Comparison of ENCODE assay signal across 7 cellular contexts in genomic region chr3:146543461-146544012, GRCh38. TPM values are rescaled to one million over a fixed set of nuclear protein-coding genes. Genes with fewer than 3 reads are reported as not detected.
DNase-seq lines count a peak whose midpoint lies in the region; ATAC-seq, FAIRE-seq and TF ChIP-seq lines count a peak whose summit lies in the region.

No MANE protein-coding gene starts in this region.

- no peaks in the 10 kb centered on the region for H3K36me3 ChIP-seq in body of pancreas (replicated peaks in 1 of 2; ENCODE audit: insufficient read depth in 1 of 2, low read depth in 2 of 2)

- no peak overlapping the region for H2BK20ac ChIP-seq in H9 (ENCODE audit: low read depth, low read length, poor library complexity, severe bottlenecking)

- H3K4me3 Mint-ChIP-seq in H9 = peak overlapping the region; percentile 87 to 90

- H3K4me2 ChIP-seq in H9 (ENCODE audit: insufficient read depth, insufficient read length, low read length) = peak overlapping the region; percentile 58

- no peaks in the 10 kb centered on the region; the same call in 1 of the 2 replicates for H3K27me3 Mint-ChIP-seq in H9 (ENCODE audit: low read depth)

- no peak for FAIRE-seq in GM12892 (lab: Jason Lieb, UNC)

- peaks cover 25 to 32% of the 10 kb centered on the region in 2 experiments for H3K4me1 Mint-ChIP-seq in H9

- H4K91ac ChIP-seq in H9 (ENCODE audit: insufficient read length, low read depth, low read length) = no peak overlapping the region

- H3K4me1 ChIP-seq in H9 (ENCODE audit: insufficient read depth, low read length) (0 out of 2 replicates have a peak, but pooled peaks cover 3% of the 10 kb centered on the region), body of pancreas (peaks cover 34% of the 10 kb centered on the region)

- no peak overlapping the region for H2AFZ ChIP-seq in H9 (ENCODE audit: low read length)

- H3K27ac Mint-ChIP-seq in H9 = peak overlapping the region in 1 of 3 experiments; percentile 86; a peak in 1 of 7 replicates

- no peak overlapping the region for H2AK5ac ChIP-seq in H9 (ENCODE audit: insufficient read length, low read length)

- TF ChIP-seq CTCF in H9 (conservative IDR thresholded peaks at IDR 0.05) (no peak), body of pancreas (IDR thresholded peaks at IDR 0.05) (no peak)

- H3K79me2 ChIP-seq in H9 (ENCODE audit: insufficient read depth, low read length) = peaks cover 5% of the 10 kb centered on the region; the same call in 1 of the 2 replicates

- intact Hi-C loops in body of pancreas (cut with DNase I) = no loop called here

- no peak overlapping the region for H3K23ac ChIP-seq in H9 (ENCODE audit: insufficient read length, low read depth, low read length)

- peaks cover 13% of the 10 kb centered on the region for H3K23me2 ChIP-seq in H9 (ENCODE audit: insufficient read length, low read depth, low read length, poor library complexity, severe bottlenecking)

- no peak overlapping the region for H4K8ac ChIP-seq in H9 (replicated peaks; ENCODE audit: insufficient read length, low read depth, low read length)

- H3K4me3 ChIP-seq in body of pancreas = peak overlapping the region; percentile 54 to 65

- H3K9me3 ChIP-seq in H9 (ENCODE audit: control insufficient read depth, low read depth, low read length) (peaks cover 5% of the 10 kb centered on the region), body of pancreas (no peaks in the 10 kb centered on the region)

- H2BK15ac ChIP-seq in H9 (ENCODE audit: low read depth, low read length) = no peak overlapping the region

- no peak overlapping the region for H2BK12ac ChIP-seq in H9 (ENCODE audit: insufficient read length, low read depth, low read length)

- no peak for TF ChIP-seq POLR2A in GM12892 (IDR thresholded peaks at IDR 0.05; ENCODE audit: low read depth, low read length)
- TF ChIP-seq POLR2A in body of pancreas (IDR thresholded peaks at IDR 0.05) = no peak

- H3K79me1 ChIP-seq in H9 (ENCODE audit: insufficient read depth, low read depth, low read length, poor library complexity, severe bottlenecking) = no peaks in the 10 kb centered on the region

- DNase-seq in GM12892 (ENCODE audit: insufficient read length) (peak; percentile 2), H9 (no peak), NAMALWA (ENCODE audit: low spot score) (peak; percentile 30), body of pancreas (peak; percentile 18 to 52 (median 40)), kidney glomerular epithelial cell (lab: John Stamatoyannopoulos, UW) (peak; percentile 51), substantia nigra (lab: John Stamatoyannopoulos, UW) (peak in 1 of 49 donors; percentile 15), NCI-H2171 treated with DMSO at 0.1 percent for 48 hours (lab: John Stamatoyannopoulos, UW) (no peak)

- H3K9ac ChIP-seq in H9 (ENCODE audit: extremely low read depth, insufficient read length, low read length) = peak overlapping the region; percentile 83

- no peak overlapping the region for H3K14ac ChIP-seq in H9 (ENCODE audit: insufficient read depth, low read length)

- peak; percentile 27 for ATAC-seq in body of pancreas

- H3K36me3 Mint-ChIP-seq in H9 (ENCODE audit: insufficient read depth in 1 of 3, low read depth in 3 of 3) = peaks cover 24 to 30% (median 29%) of the 10 kb centered on the region in 3 experiments

- no peak overlapping the region for H4K5ac ChIP-seq in H9 (ENCODE audit: insufficient read length, low read depth, low read length)

- H4K20me1 ChIP-seq in H9 (ENCODE audit: control insufficient read depth, insufficient read depth, insufficient read length) = no peaks in the 10 kb centered on the region

- no peak overlapping the region for H3K18ac ChIP-seq in H9 (ENCODE audit: insufficient read length, low read depth, low read length)

- H3K9me3 Mint-ChIP-seq in H9 = peaks cover 11 to 20% of the 10 kb centered on the region in 2 experiments

- no peak overlapping the region for H2BK5ac ChIP-seq in H9 (ENCODE audit: insufficient read length, low read length)

- H3K27me3 ChIP-seq in H9 (ENCODE audit: insufficient read depth, low read length) = no peaks in the 10 kb centered on the region
- no peaks in the 10 kb centered on the region for H3K27me3 ChIP-seq in body of pancreas

- H3K56ac ChIP-seq in H9 (ENCODE audit: insufficient read length, low read depth, low read length) = no peak overlapping the region

- no peak overlapping the region for H3K4ac ChIP-seq in H9 (ENCODE audit: low read depth, low read length)

- no CpG with 5 or more reads among the region's 10 CpGs for WGBS in H9 (ENCODE audit: extremely low coverage, insufficient read length, low lambda C conversion rate)
- 0 to 1% methylated on average over 10 of the region's 10 CpGs for WGBS in body of pancreas, 2 donors

- no peak overlapping the region for H3T11ph ChIP-seq in H9 (ENCODE audit: low read length)

- no peak overlapping the region for H2BK120ac ChIP-seq in H9 (ENCODE audit: low read depth, low read length, poor library complexity, severe bottlenecking)

- H3K27ac ChIP-seq in H9 (ENCODE audit: insufficient read length, low read depth, low read length) (no peak overlapping the region), body of pancreas (peak overlapping the region; percentile 94 to 98 (median 98)), substantia nigra (ENCODE audit: low read depth, low read length, poor library complexity, severe bottlenecking) (peak overlapping the region; percentile 73)

RNA-seq across cellular contexts. Expression of gene PLSCR1, which starts 0.9 kb away (rescaled TPM):
- 31.8 TPM for polyA plus RNA-seq in GM12892 (2012; ENCODE audit: missing spikeins)
- total RNA-seq in H9 (2021) (48.9 and 54.8 TPM in 2 replicates), body of pancreas (10 to 100 TPM; 61.7 to 64.9 TPM)

Comparison
In these comparisons a context has a peak if more than half of its experiments do, and no peak if none do; other contexts are left out.
1. DNase-seq: peak in GM12892 (single experiment), NAMALWA (single experiment), body of pancreas (4 of 4) and kidney glomerular epithelial cell (single experiment); none in H9 (single experiment) and NCI-H2171 treated with DMSO at 0.1 percent for 48 hours (single experiment).